ENCODE assay signal across 8 cellular contexts in the genomic region with DNA sequence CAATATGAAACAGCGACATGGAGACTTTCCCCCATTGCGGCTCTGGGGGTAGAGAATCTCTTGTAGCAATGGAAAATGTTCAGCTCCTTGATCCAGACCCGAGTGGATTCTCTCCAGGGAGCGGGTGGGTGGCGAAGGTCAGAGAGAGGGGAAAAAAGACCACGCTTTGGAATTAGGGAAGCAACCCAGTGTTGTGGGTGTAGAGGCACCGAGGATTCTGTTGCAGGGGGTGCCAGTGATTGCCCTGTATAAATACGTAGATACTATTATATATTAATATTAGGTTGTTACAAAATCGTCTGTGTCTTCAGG.
DNase-seq lines count a peak whose midpoint lies in the region; ATAC-seq lines count a peak whose summit lies in the region.

No MANE protein-coding gene starts in this region.

- H3K27me3 Mint-ChIP-seq in T-helper 1 cell treated with Interleukin-12 subunit alpha and Interleukin-12 subunit beta and Interleukin-4 antibody, amounts not matched to agents 30 μg/mL and 1 μg/mL, for 36 hours (ENCODE audit: low read depth), result no peaks in the 10 kb centered on the region

- ATAC-seq in right cardiac atrium (peak in 1 of 2 donors; percentile 0), GM18861 (IDR thresholded peaks at IDR 0.05; ENCODE audit: unreplicated experiment) (no peak), HG02571 (IDR thresholded peaks at IDR 0.05; ENCODE audit: unreplicated experiment) (no peak), HG03469 (IDR thresholded peaks at IDR 0.05; ENCODE audit: unreplicated experiment) (no peak)
- ATAC-seq in stimulated activated effector memory CD8-positive, alpha-beta T cell treated with anti-CD3 and anti-CD28 coated beads, Interleukin-12 subunit alpha, Interleukin-12 subunit beta, amount 100 ng/mL, for 72 hours, result no peak

- H3K36me3 Mint-ChIP-seq in T-helper 1 cell treated with Interleukin-12 subunit alpha and Interleukin-12 subunit beta and Interleukin-4 antibody, amounts not matched to agents 30 μg/mL and 1 μg/mL, for 36 hours (ENCODE audit: low read depth), result peaks cover 8% of the 10 kb centered on the region
- peaks cover 17% of the 10 kb centered on the region for H3K36me3 Mint-ChIP-seq in stimulated activated effector memory CD8-positive, alpha-beta T cell treated with anti-CD3 and anti-CD28 coated beads, Interleukin-12 subunit alpha, Interleukin-12 subunit beta, amount 100 ng/mL, for 72 hours

- no peaks in the 10 kb centered on the region for H3K9me3 ChIP-seq in right cardiac atrium (ENCODE audit: control insufficient read depth, low read length)

- peak overlapping the region; percentile 84 for H3K27ac ChIP-seq in right cardiac atrium (ENCODE audit: low read length)

- 1% methylated on average over 9 of the region's 9 CpGs for WGBS in right cardiac atrium

- peak overlapping the region; percentile 61 for H3K4me3 ChIP-seq in right cardiac atrium (ENCODE audit: low read length)

- intact Hi-C loops in right cardiac atrium (cut with DNase I), result no loop called here

- peaks cover 4% of the 10 kb centered on the region for H3K9me3 Mint-ChIP-seq in T-helper 1 cell treated with Interleukin-12 subunit alpha and Interleukin-12 subunit beta and Interleukin-4 antibody, amounts not matched to agents 30 μg/mL and 1 μg/mL, for 36 hours
- H3K9me3 Mint-ChIP-seq in stimulated activated effector memory CD8-positive, alpha-beta T cell treated with anti-CD3 and anti-CD28 coated beads, Interleukin-12 subunit alpha, Interleukin-12 subunit beta, amount 100 ng/mL, for 72 hours, result no peaks in the 10 kb centered on the region

- peaks cover 53% of the 10 kb centered on the region for H3K4me1 Mint-ChIP-seq in T-helper 1 cell treated with Interleukin-12 subunit alpha and Interleukin-12 subunit beta and Interleukin-4 antibody, amounts not matched to agents 30 μg/mL and 1 μg/mL, for 36 hours (ENCODE audit: low read depth)
- H3K4me1 Mint-ChIP-seq in stimulated activated effector memory CD8-positive, alpha-beta T cell treated with anti-CD3 and anti-CD28 coated beads, Interleukin-12 subunit alpha, Interleukin-12 subunit beta, amount 100 ng/mL, for 72 hours, result peaks cover 38% of the 10 kb centered on the region

- H3K4me3 Mint-ChIP-seq in T-helper 1 cell treated with Interleukin-12 subunit alpha and Interleukin-12 subunit beta and Interleukin-4 antibody, amounts not matched to agents 30 μg/mL and 1 μg/mL, for 36 hours, result peak overlapping the region; percentile 97
- peak overlapping the region; percentile 88 for H3K4me3 Mint-ChIP-seq in stimulated activated effector memory CD8-positive, alpha-beta T cell treated with anti-CD3 and anti-CD28 coated beads, Interleukin-12 subunit alpha, Interleukin-12 subunit beta, amount 100 ng/mL, for 72 hours

- H3K27me3 ChIP-seq in right cardiac atrium (ENCODE audit: control insufficient read depth, insufficient read depth), result no peaks in the 10 kb centered on the region

- H3K27ac Mint-ChIP-seq in T-helper 1 cell treated with Interleukin-12 subunit alpha and Interleukin-12 subunit beta and Interleukin-4 antibody, amounts not matched to agents 30 μg/mL and 1 μg/mL, for 36 hours, result peak overlapping the region; percentile 100
- peak overlapping the region; percentile 98 for H3K27ac Mint-ChIP-seq in stimulated activated effector memory CD8-positive, alpha-beta T cell treated with anti-CD3 and anti-CD28 coated beads, Interleukin-12 subunit alpha, Interleukin-12 subunit beta, amount 100 ng/mL, for 72 hours

- H3K4me1 ChIP-seq in right cardiac atrium (ENCODE audit: control insufficient read depth, insufficient read depth, low read length), result no peaks in the 10 kb centered on the region

- DNase-seq in T-helper 1 cell (no peak), right cardiac atrium (peak in 2 of 3 donors; percentile 33 to 54)
- peak; percentile 71 for DNase-seq in activated CD8-positive, alpha-beta memory T cell treated with anti-CD3 and anti-CD28 coated beads, Interleukin-2, amount 50 U/mL, for 48 hours
- DNase-seq in stimulated activated effector memory CD8-positive, alpha-beta T cell treated with anti-CD3 and anti-CD28 coated beads, Interleukin-12 subunit alpha, Interleukin-12 subunit beta, amount 100 ng/mL, for 72 hours (ENCODE audit: low spot score in 2 of 2), result no peak

Comparison
In these comparisons a context has a peak if more than half of its experiments do, and no peak if none do; other contexts are left out.
1. DNase-seq: peak in activated CD8-positive, alpha-beta memory T cell treated with anti-CD3 and anti-CD28 coated beads, Interleukin-2, amount 50 U/mL, for 48 hours (single experiment) and right cardiac atrium (2 of 3); none in T-helper 1 cell (0 of 5) and stimulated activated effector memory CD8-positive, alpha-beta T cell treated with anti-CD3 and anti-CD28 coated beads, Interleukin-12 subunit alpha, Interleukin-12 subunit beta, amount 100 ng/mL, for 72 hours (0 of 2).